Comparison of ENCODE assay signal across 9 cellular contexts in genomic region chr4:98659741-98660507, GRCh38. TPM values are rescaled to one million over a fixed set of nuclear protein-coding genes. Genes with fewer than 3 reads are reported as not detected.
DNase-seq lines count a peak whose midpoint lies in the region; ATAC-seq and TF ChIP-seq lines count a peak whose summit lies in the region.
"Had no signal": no experiment of that assay in that cellular context is flagged by ENCODE, and none has a peak within 500 bp of the region (broad histone marks: within the 10 kb centered on the region; RNA-seq: fewer than 3 reads in every experiment).

No MANE protein-coding gene starts in this region.

- CTCF ChIA-PET in GM10248 (lab: Yijun Ruan, JAX) = interaction anchor here (1.0 to 1.3 kb wide), 3 partner anchors 11 to 192 kb away, joined by 3 read pairs; no protein-coding TSS in a partner anchor

- peak overlapping the region; percentile 59 for H3K27ac Mint-ChIP-seq in activated naive CD8-positive, alpha-beta T cell treated with anti-CD3 and anti-CD28 coated beads, Interleukin-2, amount 50 U/mL, for 24 hours

- no peaks in the 10 kb centered on the region for H3K9me3 ChIP-seq in heart left ventricle
- no peaks in the 10 kb centered on the region for H3K9me3 ChIP-seq in upper lobe of right lung
- H3K9me3 ChIP-seq: pancreas had no signal

- peak overlapping the region in 4 of 12 donors; percentile 61 to 98 (median 82) for H3K4me3 ChIP-seq in heart left ventricle
- no peak overlapping the region for H3K4me3 ChIP-seq in upper lobe of right lung

- peak; percentile 41 to 74 (median 58) for ATAC-seq in heart left ventricle
- ATAC-seq in activated naive CD8-positive, alpha-beta T cell treated with anti-CD3 and anti-CD28 coated beads, Interleukin-2, amount 50 U/mL, for 24 hours = no peak
- ATAC-seq in upper lobe of right lung = peak; percentile 19
- ATAC-seq in GM19324 (IDR thresholded peaks at IDR 0.05; ENCODE audit: low FRiP score, unreplicated experiment) = no peak

- POLR2A ChIA-PET in GM10248 (lab: Yijun Ruan, JAX) = no interaction called here

- peaks cover 3% of the 10 kb centered on the region for H3K36me3 Mint-ChIP-seq in activated naive CD8-positive, alpha-beta T cell treated with anti-CD3 and anti-CD28 coated beads, Interleukin-2, amount 50 U/mL, for 24 hours (ENCODE audit: low read depth)

- DNase-seq in heart left ventricle (no peak), cardiac septum (ENCODE audit: low spot score) (no peak), iris pigment epithelial cell (ENCODE audit: low read depth) (peak; percentile 58), upper lobe of right lung (no peak), Ammon's horn (ENCODE audit: low spot score) (no peak), GM10248 (ENCODE audit: extremely low spot score) (no peak)
- DNase-seq in activated naive CD8-positive, alpha-beta T cell treated with anti-CD3 and anti-CD28 coated beads, Interleukin-2, amount 50 U/mL, for 24 hours = no peak
- DNase-seq: pancreas had no signal

- WGBS in heart left ventricle, 4 donors = 60 to 65% (median 62%) methylated on average over 8 of the region's 8 CpGs

- no peaks in the 10 kb centered on the region for H3K36me3 ChIP-seq in heart left ventricle
- no peaks in the 10 kb centered on the region for H3K36me3 ChIP-seq in upper lobe of right lung
- H3K36me3 ChIP-seq: pancreas had no signal

- H3K9me3 Mint-ChIP-seq in activated naive CD8-positive, alpha-beta T cell treated with anti-CD3 and anti-CD28 coated beads, Interleukin-2, amount 50 U/mL, for 24 hours = no peaks in the 10 kb centered on the region

- no peak for TF ChIP-seq POLR2A in heart left ventricle (IDR thresholded peaks at IDR 0.05)

- H3K27me3 ChIP-seq in heart left ventricle (peaks cover 0 to 14% (median 0%) of the 10 kb centered on the region in 9 donors), upper lobe of right lung (no peaks in the 10 kb centered on the region)
- H3K27me3 ChIP-seq: pancreas had no signal

- H3K4me3 Mint-ChIP-seq in activated naive CD8-positive, alpha-beta T cell treated with anti-CD3 and anti-CD28 coated beads, Interleukin-2, amount 50 U/mL, for 24 hours = peak overlapping the region; percentile 82

- no peak for TF ChIP-seq CTCF in heart left ventricle (IDR thresholded peaks at IDR 0.05)
- TF ChIP-seq CTCF in upper lobe of right lung (IDR thresholded peaks at IDR 0.05) = no peak
- no peak for TF ChIP-seq CTCF in GM10248 (IDR thresholded peaks at IDR 0.05; ENCODE audit: control extremely low read depth, extremely low read depth, low read depth, missing control alignments)

- intact Hi-C loops in heart left ventricle (cut with DNase I) = loop anchor here in 1 of 10 donors (10.0 kb wide), 2 partner anchors 195 to 335 kb away; partner anchors contain the start of gene METAP1
- intact Hi-C loops in cardiac septum (cut with DNase I) = loop anchor here (2.0 to 5.0 kb wide), 4 partner anchors 138 to 337 kb away; partner anchors contain the start of gene EIF4E
- intact Hi-C loops in upper lobe of right lung (cut with DNase I) = no loop called here

- no peaks in the 10 kb centered on the region for H3K27me3 Mint-ChIP-seq in activated naive CD8-positive, alpha-beta T cell treated with anti-CD3 and anti-CD28 coated beads, Interleukin-2, amount 50 U/mL, for 24 hours

- peaks cover 84% of the 10 kb centered on the region for H3K4me1 Mint-ChIP-seq in activated naive CD8-positive, alpha-beta T cell treated with anti-CD3 and anti-CD28 coated beads, Interleukin-2, amount 50 U/mL, for 24 hours

- H3K4me1 ChIP-seq in heart left ventricle (peaks cover 0 to 48% (median 13%) of the 10 kb centered on the region in 12 donors), upper lobe of right lung (peaks cover 16% of the 10 kb centered on the region)

- peak overlapping the region in 9 of 12 donors; percentile 49 to 80 (median 64) for H3K27ac ChIP-seq in heart left ventricle
- H3K27ac ChIP-seq in upper lobe of right lung = no peak overlapping the region
- H3K27ac ChIP-seq: pancreas had no signal

RNA-seq across cellular contexts. Expression of gene TSPAN5, which starts 1.5 kb away (rescaled TPM):
- total RNA-seq in heart left ventricle = 10 to 100 TPM in 1 of 9 donors, 1 to 10 TPM in 8; 1.6 to 10.2 (median 5.6) TPM
- polyA plus RNA-seq in heart left ventricle = 1 to 10 TPM; 1.0 to 6.1 TPM
- 8.6 TPM for total RNA-seq in cardiac septum
- 6.9 TPM for total RNA-seq in upper lobe of right lung

Comparison
In these comparisons a context has a peak if more than half of its experiments do, and no peak if none do; other contexts are left out.
1. ATAC-seq: peak in heart left ventricle (4 of 4) and upper lobe of right lung (single experiment); none in activated naive CD8-positive, alpha-beta T cell treated with anti-CD3 and anti-CD28 coated beads, Interleukin-2, amount 50 U/mL, for 24 hours (single experiment) and GM19324 (single experiment).